In genomic region chr17:731943-732787, GRCh38 we compare ENCODE assay signal across 1 cellular context.
A peak's percentile ranks its signal among the peaks of the same experiment; 100 is the strongest.
TF ChIP-seq lines count a peak whose summit lies in the region.

TLCD3A (plus strand) TSS chr17:732596; CDS start chr17:732648, 52 bp downstream.

TF ChIP-seq in WTC11, 78 proteins besides CTCF, POLR2A, EP300 and RAD21 (continued from another document):
- peak; percentile 56 for TF ChIP-seq ARID4B (CRISPR knock-in tag; IDR thresholded peaks at IDR 0.05; ENCODE audit: borderline replicate concordance)
- peak; percentile 48 for TF ChIP-seq HMGXB4 (CRISPR knock-in tag; IDR thresholded peaks at IDR 0.05)
- peak; percentile 44; the same call in 1 of the 2 replicates for TF ChIP-seq USF2 (CRISPR knock-in tag; IDR thresholded peaks at IDR 0.05)
- TF ChIP-seq MAX (CRISPR knock-in tag; IDR thresholded peaks at IDR 0.05): peak; percentile 32; the same call in 1 of the 2 replicates
